In genomic region chr20:7723284-7723683, GRCh38 we compare ENCODE assay signal across 21 cellular contexts.
DNase-seq lines count a peak whose midpoint lies in the region; ATAC-seq and TF ChIP-seq lines count a peak whose summit lies in the region.
"Had no signal": no experiment of that assay in that cellular context is flagged by ENCODE, and none has a peak within 500 bp of the region (broad histone marks: within the 10 kb centered on the region; RNA-seq: fewer than 3 reads in every experiment).

No MANE protein-coding gene starts in this region.

- intact Hi-C loops in right lobe of liver (cut with DNase I) (no loop called here), dorsolateral prefrontal cortex (cut with DNase I) (no loop called here)

- H3K4me3 ChIP-seq in epithelial cell of esophagus (ENCODE audit: low read length) (no peak overlapping the region), right lobe of liver (no peak overlapping the region), dorsolateral prefrontal cortex (no peak overlapping the region)
- H3K4me3 ChIP-seq: heart left ventricle, pancreas, skin epidermis, transverse colon had no signal

- DNase-seq in AG20443 (ENCODE audit: low spot score) (peak; percentile 9), M059J (ENCODE audit: low read depth) (peak; percentile 20), epithelial cell of esophagus (ENCODE audit: low read depth) (peak; percentile 86), right lobe of liver (no peak), iPS-NIHi11 (ENCODE audit: low spot score) (no peak), dorsolateral prefrontal cortex (no peak)
- DNase-seq: activated CD4-positive, alpha-beta T cell treated with anti-CD3 and anti-CD28 coated beads for 48 hours; activated naive CD8-positive, alpha-beta T cell treated with anti-CD3 and anti-CD28 coated beads, Interleukin-2, amount 10 ng/mL, durations not matched to agents 7 days and 5 days; brain microvascular endothelial cell; Calu3; GOT3; heart left ventricle; immature natural killer cell; natural killer cell; NCI-H226; pancreas; transverse colon had no signal

- no peaks in the 10 kb centered on the region for H3K4me1 ChIP-seq in right lobe of liver
- H3K4me1 ChIP-seq: pancreas, transverse colon had no signal

- no peaks in the 10 kb centered on the region for H3K27me3 ChIP-seq in right lobe of liver
- no peaks in the 10 kb centered on the region for H3K27me3 ChIP-seq in dorsolateral prefrontal cortex
- H3K27me3 ChIP-seq: brain microvascular endothelial cell, heart left ventricle, pancreas, transverse colon had no signal

- H3K9me3 ChIP-seq in right lobe of liver, result no peaks in the 10 kb centered on the region
- H3K9me3 ChIP-seq: heart left ventricle, pancreas, transverse colon had no signal

- TF ChIP-seq CTCF in epithelial cell of esophagus (IDR thresholded peaks at IDR 0.05; ENCODE audit: insufficient read depth, low read depth, low read length, missing control alignments), result no peak
- no peak for TF ChIP-seq CTCF in right lobe of liver (IDR thresholded peaks at IDR 0.05)
- no peak for TF ChIP-seq CTCF in dorsolateral prefrontal cortex (IDR thresholded peaks at IDR 0.05 in 54 of 56, conservative IDR thresholded peaks at IDR 0.05 in 2 of 56; ENCODE audit: low read depth in 1 of 56, partially characterized antibody in 56 of 56)

- ATAC-seq in right lobe of liver (peak in 3 of 4 donors; percentile 18 to 96 (median 82)), HG03095 (IDR thresholded peaks at IDR 0.05; ENCODE audit: unreplicated experiment) (no peak), GM18511 (IDR thresholded peaks at IDR 0.05; ENCODE audit: unreplicated experiment) (no peak)
- ATAC-seq: activated T-helper 17 cell treated with anti-CD3 and anti-CD28 coated beads, Interleukin-2, amount 50 U/mL, for 72 hours; natural killer cell; pancreas had no signal

- H3K36me3 ChIP-seq in right lobe of liver, result no peaks in the 10 kb centered on the region
- H3K36me3 ChIP-seq: brain microvascular endothelial cell, heart left ventricle, pancreas, transverse colon had no signal

- WGBS in right lobe of liver (ENCODE audit: insufficient coverage, low coverage, low lambda C conversion rate, missing lambda C conversion rate), result 36% methylated on average over 1 of the region's 1 CpG

- no peak for TF ChIP-seq POLR2A in right lobe of liver (IDR thresholded peaks at IDR 0.05)

- H3K27ac ChIP-seq in right lobe of liver (no peak overlapping the region), dorsolateral prefrontal cortex (no peak overlapping the region)
- H3K27ac ChIP-seq: brain microvascular endothelial cell, pancreas, skin epidermis, transverse colon had no signal

Comparison
In these comparisons a context has a peak if more than half of its experiments do, and no peak if none do; other contexts are left out.
1. DNase-seq: peak in AG20443 (single experiment), M059J (single experiment) and epithelial cell of esophagus (single experiment); none in right lobe of liver (0 of 3), iPS-NIHi11 (single experiment) and dorsolateral prefrontal cortex (0 of 10).
2. ATAC-seq: peak in right lobe of liver (3 of 4); none in HG03095 (single experiment) and GM18511 (single experiment).